ENCODE assay signal across 1 cellular context in genomic region chr19:3480383-3481091, GRCh38.
TF ChIP-seq lines count a peak whose summit lies in the region.

Gene SMIM24, minus strand, starts transcription at chr19:3480525. Its CDS starts 62 bp downstream, at chr19:3480463.

TF ChIP-seq in H1, 55 proteins besides CTCF, POLR2A, EP300 and RAD21:
- no peak for TF ChIP-seq ASH2L (IDR thresholded peaks at IDR 0.05; ENCODE audit: low read length)
- no peak for TF ChIP-seq BACH1 (IDR thresholded peaks at IDR 0.05; ENCODE audit: low read length)
- TF ChIP-seq GABPA (IDR thresholded peaks at IDR 0.05; ENCODE audit: borderline replicate concordance, insufficient read depth, low read length), result no peak
- no peak for TF ChIP-seq YY1 (IDR thresholded peaks at IDR 0.05; ENCODE audit: low read depth, low read length)
- TF ChIP-seq RFX5 (IDR thresholded peaks at IDR 0.05; ENCODE audit: borderline replicate concordance, low read depth, low read length), result no peak
- no peak for TF ChIP-seq HDAC2 (IDR thresholded peaks at IDR 0.05; ENCODE audit: borderline replicate concordance in 1 of 2, low read depth in 2 of 2, low read length in 2 of 2)
- no peak for TF ChIP-seq FOSL1 (IDR thresholded peaks at IDR 0.05; ENCODE audit: insufficient read depth, low read depth, low read length)
- no peak for TF ChIP-seq E2F6 (IDR thresholded peaks at IDR 0.05)
- TF ChIP-seq MAFK (IDR thresholded peaks at IDR 0.05; ENCODE audit: low read depth, low read length), result no peak
- no peak for TF ChIP-seq SRF (IDR thresholded peaks at IDR 0.05; ENCODE audit: low read depth, low read length)
